In genomic region chr20:50494428-50494827, GRCh38 we compare ENCODE assay signal across 14 cellular contexts. TPM values are rescaled to one million over a fixed set of nuclear protein-coding genes. Genes with fewer than 3 reads are reported as not detected.
DNase-seq lines count a peak whose midpoint lies in the region; ATAC-seq and TF ChIP-seq lines count a peak whose summit lies in the region.
"Had no signal": no experiment of that assay in that cellular context is flagged by ENCODE, and none has a peak within 500 bp of the region (broad histone marks: within the 10 kb centered on the region; RNA-seq: fewer than 3 reads in every experiment).

No MANE protein-coding gene starts in this region.

- H3K9me1 ChIP-seq in IMR-90 (ENCODE audit: insufficient read depth, low read length), result peaks cover 6% of the 10 kb centered on the region; the same call in 1 of the 2 replicates

- no peak overlapping the region for H3K4me2 ChIP-seq in IMR-90 (ENCODE audit: low read depth, low read length)
- H3K4me2 ChIP-seq: GM23338 had no signal

- H4K91ac ChIP-seq in IMR-90 (ENCODE audit: insufficient read depth, low read depth, low read length), result no peak overlapping the region

- H2BK15ac ChIP-seq in IMR-90 (ENCODE audit: low read depth, low read length), result 0 out of 3 replicates have a peak overlapping the region, but pooled peaks have one; percentile 23

- no peak overlapping the region for H3K56ac ChIP-seq in IMR-90 (ENCODE audit: extremely low read depth, insufficient read depth, low read length)

- H4K5ac ChIP-seq in IMR-90 (ENCODE audit: low read depth, low read length), result no peak overlapping the region

- H3K36me3 Mint-ChIP-seq in stimulated activated naive B cell treated with anti-CD40 and anti-IgM and Interleukin-4, amounts not matched to agents 10 μg/mL and 1 μg/mL and 100 μg/mL, for 72 hours, result peaks cover 0 to 6% of the 10 kb centered on the region in 2 donors
- H3K36me3 Mint-ChIP-seq: CD4-positive, alpha-beta memory T cell had no signal

- H3K27ac ChIP-seq in IMR-90 (ENCODE audit: insufficient read depth, low read length) (no peak overlapping the region), RWPE2 (ENCODE audit: poor library complexity, severe bottlenecking) (peak overlapping the region; percentile 95), foreskin keratinocyte (peak overlapping the region; percentile 98)
- H3K27ac ChIP-seq: C4-2B had no signal

- H3K27me3 Mint-ChIP-seq in stimulated activated naive B cell treated with anti-CD40 and anti-IgM and Interleukin-4, amounts not matched to agents 10 μg/mL and 1 μg/mL and 100 μg/mL, for 72 hours, result no peaks in the 10 kb centered on the region
- H3K27me3 Mint-ChIP-seq: B cell; CD4-positive, alpha-beta memory T cell had no signal

- ATAC-seq in IMR-90 (ENCODE audit: low read depth) (no peak), RWPE2 (ENCODE audit: low read depth) (no peak), foreskin keratinocyte (no peak), GM19452 (IDR thresholded peaks at IDR 0.05; ENCODE audit: unreplicated experiment) (no peak)
- ATAC-seq in stimulated activated naive B cell treated with anti-CD40 and anti-IgM and Interleukin-4, amounts not matched to agents 10 μg/mL and 1 μg/mL and 100 μg/mL, for 72 hours (replicated peaks), result no peak
- ATAC-seq: GM12878, GM23338 had no signal

- H3K27ac Mint-ChIP-seq in stimulated activated naive B cell treated with anti-CD40 and anti-IgM and Interleukin-4, amounts not matched to agents 10 μg/mL and 1 μg/mL and 100 μg/mL, for 72 hours, result peak overlapping the region; percentile 21
- H3K27ac Mint-ChIP-seq: B cell, GM23338, H9 had no signal

- no peaks in the 10 kb centered on the region for H3K9me3 ChIP-seq in IMR-90 (ENCODE audit: control insufficient read depth, insufficient read depth, low read length)
- no peaks in the 10 kb centered on the region for H3K9me3 ChIP-seq in RWPE2 (ENCODE audit: severe bottlenecking)

- no peak overlapping the region for H2AK9ac ChIP-seq in IMR-90 (replicated peaks; ENCODE audit: low read depth, low read length, poor library complexity)

- no peak overlapping the region for H3K4me3 Mint-ChIP-seq in stimulated activated naive B cell treated with anti-CD40 and anti-IgM and Interleukin-4, amounts not matched to agents 10 μg/mL and 1 μg/mL and 100 μg/mL, for 72 hours
- H3K4me3 Mint-ChIP-seq: B cell; CD4-positive, alpha-beta memory T cell; GM23338; H9 had no signal

- H3K9me3 Mint-ChIP-seq in stimulated activated naive B cell treated with anti-CD40 and anti-IgM and Interleukin-4, amounts not matched to agents 10 μg/mL and 1 μg/mL and 100 μg/mL, for 72 hours, result peaks cover 0 to 2% of the 10 kb centered on the region in 2 donors
- H3K9me3 Mint-ChIP-seq: CD4-positive, alpha-beta memory T cell; GM23338; H9 had no signal

- H4K8ac ChIP-seq in IMR-90 (ENCODE audit: low read depth in 2 of 2, low read length in 2 of 2), result no peak overlapping the region

- H2BK5ac ChIP-seq in IMR-90 (ENCODE audit: low read depth, low read length, poor library complexity, severe bottlenecking), result no peak overlapping the region

- TF ChIP-seq POLR2A in IMR-90 (IDR thresholded peaks at IDR 0.05; ENCODE audit: low read depth, low read length), result no peak

- no peak overlapping the region for H3K14ac ChIP-seq in IMR-90 (replicated peaks; ENCODE audit: low read depth, low read length)

- TF ChIP-seq RAD21 in IMR-90 (IDR thresholded peaks at IDR 0.05; ENCODE audit: low read length), result no peak

- H2AK5ac ChIP-seq in IMR-90 (ENCODE audit: low read depth, low read length), result no peak overlapping the region

- H3K36me3 ChIP-seq in IMR-90 (ENCODE audit: control insufficient read depth, insufficient read depth, low read length) (no peaks in the 10 kb centered on the region), RWPE2 (ENCODE audit: low read depth) (no peaks in the 10 kb centered on the region)

- H3K79me1 ChIP-seq in IMR-90 (ENCODE audit: low read depth in 1 of 2, low read length in 2 of 2), result 0 out of 4 replicates have a peak, but pooled peaks cover 0 to 4% of the 10 kb centered on the region in 2 experiments

- H3K18ac ChIP-seq in IMR-90 (ENCODE audit: low read depth, low read length), result no peak overlapping the region

- no peak overlapping the region for H2BK20ac ChIP-seq in IMR-90 (ENCODE audit: low read depth, low read length)

- POLR2A ChIA-PET in IMR-90 (lab: Charles Lee; ENCODE audit: unreplicated experiment), result no interaction called here

- in situ Hi-C loops in IMR-90 (cut with MboI; ENCODE audit: low sequenced_read_pairs), result no loop called here

- H3K4me1 ChIP-seq in IMR-90 (ENCODE audit: control insufficient read depth, insufficient read depth, low read length), result peaks cover 7% of the 10 kb centered on the region; the same call in 1 of the 2 replicates
- peaks cover 64% of the 10 kb centered on the region for H3K4me1 ChIP-seq in RWPE2 (ENCODE audit: insufficient read depth, poor library complexity, severe bottlenecking)
- peaks cover 45% of the 10 kb centered on the region for H3K4me1 ChIP-seq in foreskin keratinocyte

- H3K27me3 ChIP-seq in IMR-90 (ENCODE audit: control insufficient read depth, insufficient read depth, low read length) (no peaks in the 10 kb centered on the region), RWPE2 (ENCODE audit: insufficient read depth, poor library complexity, severe bottlenecking) (no peaks in the 10 kb centered on the region), foreskin keratinocyte (no peaks in the 10 kb centered on the region)

- dilution Hi-C loops in IMR-90 (cut with HindIII; ENCODE audit: low sequenced_read_pairs, unreplicated experiment), result no loop called here

- no peak overlapping the region for H2BK120ac ChIP-seq in IMR-90 (ENCODE audit: low read depth, low read length)

- no peak overlapping the region for H3K9ac ChIP-seq in IMR-90 (ENCODE audit: low read depth, low read length)

- BruUV-seq in IMR-90 (replicated peaks; lab: Mats Ljungman, UMichigan), result no TSS peak

- no peak overlapping the region for H3K4ac ChIP-seq in IMR-90 (ENCODE audit: low read depth, low read length)

- H3K4me3 ChIP-seq in IMR-90 (ENCODE audit: insufficient read depth, low read depth, low read length) (no peak overlapping the region), RWPE2 (ENCODE audit: severe bottlenecking) (no peak overlapping the region)
- H3K4me3 ChIP-seq: GM12878, GM23338 had no signal

- peaks cover 33 to 56% of the 10 kb centered on the region in 2 donors for H3K4me1 Mint-ChIP-seq in stimulated activated naive B cell treated with anti-CD40 and anti-IgM and Interleukin-4, amounts not matched to agents 10 μg/mL and 1 μg/mL and 100 μg/mL, for 72 hours
- H3K4me1 Mint-ChIP-seq: GM23338 had no signal

- CTCF ChIA-PET in IMR-90 (lab: Yijun Ruan, JAX), result no interaction called here

- no peak for TF ChIP-seq CTCF in IMR-90 (conservative IDR thresholded peaks at IDR 0.05; ENCODE audit: low read depth, low read length)
- TF ChIP-seq CTCF in RWPE2 (IDR thresholded peaks at IDR 0.05; ENCODE audit: poor library complexity, severe bottlenecking), result no peak
- no peak for TF ChIP-seq CTCF in foreskin keratinocyte (conservative IDR thresholded peaks at IDR 0.05)

- intact Hi-C loops in IMR-90 (cut with micrococcal nuclease), result no loop called here

- no peak for DNase-seq in IMR-90
- peak; percentile 61 for DNase-seq in RWPE2 (ENCODE audit: low spot score)
- DNase-seq in foreskin keratinocyte, result no peak
- no peak for DNase-seq in stimulated activated naive B cell treated with anti-CD40 and anti-IgM and Interleukin-4, amounts not matched to agents 10 μg/mL and 1 μg/mL and 100 μg/mL, for 72 hours
- no peak for DNase-seq in NOMO-1 (lab: John Stamatoyannopoulos, UW; ENCODE audit: unreplicated experiment in 2 of 2)
- no peak for DNase-seq in NCI-H345 (lab: John Stamatoyannopoulos, UW)
- DNase-seq: CD4-positive, alpha-beta memory T cell; DMS79; H9 had no signal

- no CpG with 5 or more reads among the region's 6 CpGs for WGBS in IMR-90 (ENCODE audit: extremely low coverage in 2 of 2, insufficient read length in 1 of 2), 2 experiments

- H2AFZ ChIP-seq in IMR-90 (replicated peaks; ENCODE audit: low read length, poor library complexity), result no peak overlapping the region
- H2AFZ ChIP-seq: GM23338 had no signal

- no peaks in the 10 kb centered on the region for H4K20me1 ChIP-seq in IMR-90 (ENCODE audit: insufficient read depth, low read length)

- no peak overlapping the region for H3K23ac ChIP-seq in IMR-90 (ENCODE audit: low read depth, low read length)

TF ChIP-seq in IMR-90, 13 proteins besides CTCF, POLR2A, EP300 and RAD21 (continues in another document):
- TF ChIP-seq BHLHE40 (IDR thresholded peaks at IDR 0.05; ENCODE audit: low read depth, low read length) (no peak), RCOR1 (IDR thresholded peaks at IDR 0.05; ENCODE audit: insufficient replicate concordance, low read length) (no peak), SMC3 (IDR thresholded peaks at IDR 0.05; ENCODE audit: low read depth, low read length) (no peak), USF2 (IDR thresholded peaks at IDR 0.05; ENCODE audit: low read depth, low read length) (no peak), MAZ (IDR thresholded peaks at IDR 0.05; ENCODE audit: borderline replicate concordance, low read depth, low read length) (no peak), CEBPB (IDR thresholded peaks at IDR 0.05; ENCODE audit: low read depth, low read length) (no peak), MXI1 (IDR thresholded peaks at IDR 0.05; ENCODE audit: borderline replicate concordance, low read depth, low read length) (no peak), ELK1 (IDR thresholded peaks at IDR 0.05; ENCODE audit: borderline replicate concordance, low read depth, low read length) (no peak), MAFK (IDR thresholded peaks at IDR 0.05; ENCODE audit: low read depth, low read length) (no peak)

RNA-seq across cellular contexts. Expression of gene PTPN1, which starts 15.8 kb away (rescaled TPM):
- 31.7 and 38.0 TPM in 2 replicates for total RNA-seq in IMR-90 (2012; rRNA removed)
- 37.1 and 37.4 TPM in 2 replicates for polyA plus RNA-seq in IMR-90 (2012; rRNA removed)
- polyA plus RNA-seq in IMR-90 (2012; cell fraction: cytosol; rRNA removed), result 27.3 and 29.6 TPM in 2 replicates
- polyA plus RNA-seq in IMR-90 (2012; cell fraction: nucleus; rRNA removed; ENCODE audit: low replicate concordance), result 35.3 and 62.9 TPM in 2 replicates
- 74.3 and 80.5 TPM in 2 replicates for total RNA-seq in foreskin keratinocyte
- polyA plus RNA-seq in foreskin keratinocyte, result 48.8 and 49.9 TPM in 2 replicates
